ENCODE assay signal across 8 cellular contexts in the genomic region with DNA sequence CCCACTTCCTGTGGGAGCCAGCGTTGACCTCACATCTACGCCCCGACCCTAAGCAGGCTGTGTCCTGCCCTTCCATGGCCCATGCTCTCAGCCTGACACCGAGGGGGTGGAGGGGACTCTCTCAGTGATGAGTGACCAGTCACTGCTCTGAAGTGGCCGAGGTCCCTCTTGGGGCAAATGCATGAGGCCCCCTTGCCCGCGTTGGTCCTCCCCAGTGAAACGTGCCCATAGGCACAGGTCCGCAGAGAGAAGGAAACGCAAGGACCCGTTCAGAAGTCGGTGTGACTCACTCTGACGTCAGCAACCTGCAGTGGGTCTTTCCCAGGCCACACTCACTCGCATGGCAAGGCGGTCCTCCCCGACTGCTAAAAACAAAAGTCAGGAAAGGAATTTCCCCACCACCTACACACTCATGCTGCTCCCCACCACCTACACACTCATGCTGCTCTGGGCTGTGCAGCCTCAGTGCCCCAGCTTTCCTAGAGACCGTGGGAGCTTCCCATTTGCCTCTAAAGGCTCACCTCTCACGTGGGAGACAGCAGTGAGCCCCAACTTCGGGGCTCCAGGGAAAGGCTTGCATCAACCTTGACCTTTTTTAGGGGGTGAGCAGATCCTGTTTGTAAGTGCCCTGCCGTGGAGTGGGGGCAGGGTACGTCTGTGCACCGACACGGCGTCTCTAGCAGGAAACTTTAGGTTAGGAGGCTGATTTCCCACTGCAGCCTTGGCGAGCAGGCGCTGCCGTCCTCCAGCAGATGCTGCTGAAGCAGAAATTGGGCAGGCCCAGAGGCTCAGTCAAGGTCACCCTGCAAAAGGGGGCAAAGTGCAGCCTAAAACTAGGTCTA. TPM values are rescaled to one million over a fixed set of nuclear protein-coding genes. Genes with fewer than 3 reads are reported as not detected.
A peak's percentile ranks its signal among the peaks of the same experiment; 100 is the strongest.
DNase-seq lines count a peak whose midpoint lies in the region; ATAC-seq, FAIRE-seq and TF ChIP-seq lines count a peak whose summit lies in the region.

No MANE protein-coding gene starts in this region.

- H3K79me2 ChIP-seq in OCI-LY3 (ENCODE audit: low read length): no peaks in the 10 kb centered on the region

- no peak overlapping the region for H3K4me3 ChIP-seq in GM06990 (replicated peaks; ENCODE audit: low read depth, low read length)
- peak overlapping the region; percentile 68 for H3K4me3 ChIP-seq in OCI-LY3 (ENCODE audit: low read length)
- no peak overlapping the region for H3K4me3 ChIP-seq in mesenchymal stem cell (ENCODE audit: insufficient read depth in 1 of 2, low read depth in 1 of 2, low read length in 2 of 2)

- FAIRE-seq in H54 (lab: Jason Lieb, UNC): no peak

- no peak overlapping the region for H2BK15ac ChIP-seq in mesenchymal stem cell (ENCODE audit: low read depth, poor library complexity, severe bottlenecking)

- H4K20me1 ChIP-seq in OCI-LY3 (ENCODE audit: insufficient read depth, low read length): no peaks in the 10 kb centered on the region

- no peak overlapping the region for H2BK12ac ChIP-seq in mesenchymal stem cell (ENCODE audit: low read length in 2 of 2)

- H3K9ac ChIP-seq in OCI-LY3 (ENCODE audit: low read length) (peak overlapping the region; percentile 49; the same call in 1 of the 2 replicates), mesenchymal stem cell (ENCODE audit: low read length) (no peak overlapping the region)

- peak overlapping the region; percentile 68 for H3K27ac ChIP-seq in OCI-LY3 (ENCODE audit: low read length)
- no peak overlapping the region for H3K27ac ChIP-seq in mesenchymal stem cell (ENCODE audit: low read length, poor library complexity, severe bottlenecking)

- H3K4me3 Mint-ChIP-seq in stimulated activated naive CD8-positive, alpha-beta T cell treated with anti-CD3 and anti-CD28 coated beads, Interleukin-15, amount 100 ng/mL, for 72 hours: peak overlapping the region; percentile 76 to 78

- H3K4me2 ChIP-seq in OCI-LY3 (ENCODE audit: low read length) (peak overlapping the region; percentile 89), mesenchymal stem cell (ENCODE audit: low read length, poor library complexity, severe bottlenecking) (no peak overlapping the region)

- TF ChIP-seq CTCF in GM06990 (IDR thresholded peaks at IDR 0.05; ENCODE audit: insufficient read depth, low read length, poor library complexity, severe bottlenecking): no peak
- TF ChIP-seq CTCF in OCI-LY3 (IDR thresholded peaks at IDR 0.05; ENCODE audit: low read depth, low read length): no peak

- DNase-seq in GM06990 (ENCODE audit: extremely low read depth, insufficient read length) (peak; percentile 80), H54 (ENCODE audit: insufficient read length, low spot score) (peak; percentile 68), activated gamma-delta T cell treated with Interleukin-2 at 50 U/mL for 16 hours (peak; percentile 76), mesenchymal stem cell (peak; percentile 66), NCI-H69 (lab: John Stamatoyannopoulos, UW) (no peak), NCI-H526 (lab: John Stamatoyannopoulos, UW) (no peak)
- peak; percentile 83 to 94 for DNase-seq in stimulated activated naive CD8-positive, alpha-beta T cell treated with anti-CD3 and anti-CD28 coated beads, Interleukin-15, amount 100 ng/mL, for 72 hours

- H2AK5ac ChIP-seq in mesenchymal stem cell (ENCODE audit: low read length, severe bottlenecking): no peak overlapping the region

- H3K18ac ChIP-seq in mesenchymal stem cell (ENCODE audit: low read depth in 1 of 2, low read length in 2 of 2): no peak overlapping the region

- H3K4ac ChIP-seq in mesenchymal stem cell (ENCODE audit: low read depth in 1 of 2, low read length in 2 of 2): no peak overlapping the region

- no peaks in the 10 kb centered on the region for H3K36me3 ChIP-seq in GM06990 (ENCODE audit: control insufficient read depth, insufficient read depth, low read length)
- no peaks in the 10 kb centered on the region for H3K36me3 ChIP-seq in OCI-LY3 (replicated peaks; ENCODE audit: low read depth, low read length)
- H3K36me3 ChIP-seq in mesenchymal stem cell (ENCODE audit: control insufficient read depth in 1 of 2, insufficient read depth in 2 of 2, low read depth in 1 of 2, low read length in 2 of 2): no peaks in the 10 kb centered on the region

- H2AFZ ChIP-seq in OCI-LY3 (ENCODE audit: low read depth, low read length) (peak overlapping the region; percentile 72), mesenchymal stem cell (ENCODE audit: low read depth, low read length) (no peak overlapping the region)

- peaks cover 45% of the 10 kb centered on the region for H3K4me1 ChIP-seq in OCI-LY3 (ENCODE audit: low read length)
- H3K4me1 ChIP-seq in mesenchymal stem cell (ENCODE audit: control insufficient read depth, insufficient read depth, low read depth, low read length): peaks cover 23% of the 10 kb centered on the region

- H3K9me3 Mint-ChIP-seq in stimulated activated naive CD8-positive, alpha-beta T cell treated with anti-CD3 and anti-CD28 coated beads, Interleukin-15, amount 100 ng/mL, for 72 hours: peaks cover 4 to 5% of the 10 kb centered on the region in 2 donors

- no peak overlapping the region for H2BK120ac ChIP-seq in mesenchymal stem cell (ENCODE audit: low read depth, low read length)

- H3K23ac ChIP-seq in mesenchymal stem cell (ENCODE audit: low read length in 2 of 2): no peak overlapping the region

- H4K91ac ChIP-seq in mesenchymal stem cell (ENCODE audit: low read length): no peak overlapping the region

- H3K27me3 Mint-ChIP-seq in stimulated activated naive CD8-positive, alpha-beta T cell treated with anti-CD3 and anti-CD28 coated beads, Interleukin-15, amount 100 ng/mL, for 72 hours: no peaks in the 10 kb centered on the region

- H3K4me1 Mint-ChIP-seq in stimulated activated naive CD8-positive, alpha-beta T cell treated with anti-CD3 and anti-CD28 coated beads, Interleukin-15, amount 100 ng/mL, for 72 hours: peaks cover under 1% of the 10 kb centered on the region

- H2BK5ac ChIP-seq in mesenchymal stem cell (ENCODE audit: low read depth, low read length, poor library complexity, severe bottlenecking): no peak overlapping the region

- no peak overlapping the region for H3K14ac ChIP-seq in mesenchymal stem cell (ENCODE audit: low read length in 2 of 2)

- H3K27me3 ChIP-seq in GM06990 (replicated peaks; ENCODE audit: control insufficient read depth, insufficient read depth, low read length) (no peaks in the 10 kb centered on the region), OCI-LY3 (ENCODE audit: low read depth, low read length) (no peaks in the 10 kb centered on the region), mesenchymal stem cell (ENCODE audit: control insufficient read depth in 1 of 2, insufficient read depth in 1 of 2, low read length in 2 of 2) (peaks cover 3 to 56% of the 10 kb centered on the region in 2 experiments)

- H4K8ac ChIP-seq in mesenchymal stem cell (ENCODE audit: low read length): no peak overlapping the region

- peak; percentile 90 for ATAC-seq in stimulated activated naive CD8-positive, alpha-beta T cell treated with anti-CD3 and anti-CD28 coated beads, Interleukin-15, amount 100 ng/mL, for 72 hours

- peak overlapping the region; percentile 97 to 99 for H3K27ac Mint-ChIP-seq in stimulated activated naive CD8-positive, alpha-beta T cell treated with anti-CD3 and anti-CD28 coated beads, Interleukin-15, amount 100 ng/mL, for 72 hours

- H3K9me3 ChIP-seq in OCI-LY3 (ENCODE audit: insufficient read depth, low read length) (no peaks in the 10 kb centered on the region), mesenchymal stem cell (ENCODE audit: control insufficient read depth, low read length) (peaks cover 11% of the 10 kb centered on the region)

- 64% methylated on average over 27 of the region's 27 CpGs for WGBS in mesenchymal stem cell

- no peak for TF ChIP-seq POLR2A in H54 (IDR thresholded peaks at IDR 0.05; ENCODE audit: low read depth, low read length)

- no peaks in the 10 kb centered on the region for H3K79me1 ChIP-seq in mesenchymal stem cell (replicated peaks; ENCODE audit: low read length, poor library complexity, severe bottlenecking)

RNA-seq across cellular contexts. Expression of a gene that starts 11.4 kb away (rescaled TPM):
- not detected for polyA plus RNA-seq in mesenchymal stem cell (2013, experiment 1 of 2)
- not detected for polyA plus RNA-seq in mesenchymal stem cell (2013, experiment 2 of 2)

RNA-seq across cellular contexts. Expression of a gene that starts 19.3 kb away (rescaled TPM):
- not detected for polyA plus RNA-seq in mesenchymal stem cell (2013, experiment 1 of 2)
- not detected for polyA plus RNA-seq in mesenchymal stem cell (2013, experiment 2 of 2)

RNA-seq across cellular contexts. Expression of a gene that starts 48.8 kb away (rescaled TPM):
- polyA plus RNA-seq in mesenchymal stem cell (2013, experiment 1 of 2): not detected
- not detected for polyA plus RNA-seq in mesenchymal stem cell (2013, experiment 2 of 2)

Comparison
In these comparisons a context has a peak if more than half of its experiments do, and no peak if none do; other contexts are left out.
1. DNase-seq: peak in GM06990 (single experiment), H54 (single experiment), activated gamma-delta T cell treated with Interleukin-2 at 50 U/mL for 16 hours (single experiment), mesenchymal stem cell (single experiment) and stimulated activated naive CD8-positive, alpha-beta T cell treated with anti-CD3 and anti-CD28 coated beads, Interleukin-15, amount 100 ng/mL, for 72 hours (2 of 2); none in NCI-H69 (single experiment) and NCI-H526 (0 of 2).